Comparison of ENCODE assay signal across 8 cellular contexts in genomic region chr17:50903604-50904521, GRCh38. TPM values are rescaled to one million over a fixed set of nuclear protein-coding genes. Genes with fewer than 3 reads are reported as not detected.
DNase-seq lines count a peak whose midpoint lies in the region; ATAC-seq, FAIRE-seq and TF ChIP-seq lines count a peak whose summit lies in the region.

No MANE protein-coding gene starts in this region.

- H4K8ac ChIP-seq in H1 (ENCODE audit: extremely low read depth, insufficient read depth, low read length), result peak overlapping the region; percentile 73; the same call in 1 of the 2 replicates

- H3K4me3 Mint-ChIP-seq in GM23338, result no peak overlapping the region

- FAIRE-seq in H1 (lab: Jason Lieb, UNC), result no peak

- 87% methylated on average over 10 of the region's 10 CpGs; no CpG with 5 or more reads in 1 of the 2 experiments for WGBS in H1 (ENCODE audit: extremely low coverage in 1 of 2, insufficient coverage in 1 of 2, insufficient read length in 1 of 2, insufficient replicate concordance in 2 of 2, low coverage in 1 of 2, low lambda C conversion rate in 2 of 2, missing lambda C conversion rate in 1 of 2), 2 experiments
- 58 to 75% (median 59%) methylated on average over 10 of the region's 10 CpGs for WGBS in psoas muscle, 3 donors

- no peak overlapping the region for H2AK5ac ChIP-seq in H1 (ENCODE audit: low read depth, low read length)

- H3F3A ChIP-seq in GM23338 (replicated peaks; ENCODE audit: low read depth), result 0 out of 2 replicates have a peak, but pooled peaks cover 3% of the 10 kb centered on the region

- H2BK12ac ChIP-seq in H1 (ENCODE audit: low read depth, low read length), result no peak overlapping the region

- H3K4me1 ChIP-seq in GM23338 (ENCODE audit: insufficient read depth) (peaks cover 36% of the 10 kb centered on the region), SJCRH30 (peaks cover 34% of the 10 kb centered on the region), H1 (replicated peaks in 1 of 4; ENCODE audit: control insufficient read depth in 3 of 4, insufficient read depth in 4 of 4, low read length in 3 of 4) (peaks cover 10 to 33% (median 23%) of the 10 kb centered on the region in 4 experiments), psoas muscle (peaks cover 30% of the 10 kb centered on the region)

- TF ChIP-seq EP300 in H1 (IDR thresholded peaks at IDR 0.05; ENCODE audit: borderline replicate concordance in 1 of 2, low read depth in 2 of 2, low read length in 2 of 2), result no peak

- no peaks in the 10 kb centered on the region for H3K9me3 Mint-ChIP-seq in GM23338

- H3K36me3 ChIP-seq in GM23338 (ENCODE audit: insufficient read depth) (no peaks in the 10 kb centered on the region), SJCRH30 (no peaks in the 10 kb centered on the region), H1 (ENCODE audit: control insufficient read depth in 2 of 4, insufficient read depth in 4 of 4, low read length in 3 of 4) (no peaks in the 10 kb centered on the region), psoas muscle (ENCODE audit: insufficient read depth in 1 of 2, low read depth in 1 of 2) (no peaks in the 10 kb centered on the region)

- H2BK120ac ChIP-seq in H1 (replicated peaks; ENCODE audit: low read depth, low read length), result no peak overlapping the region

- H2AFZ ChIP-seq in GM23338 (peak overlapping the region; percentile 91), H1 (ENCODE audit: low read length) (0 out of 2 replicates have a peak overlapping the region, but pooled peaks have one; percentile 63)

- DNase-seq in GM23338 (ENCODE audit: low spot score) (no peak), SJCRH30 (peak in 1 of 2 experiments; percentile 29), H1 (ENCODE audit: low read depth in 1 of 2, low spot score in 2 of 2) (no peak), psoas muscle (no peak), midbrain (lab: John Stamatoyannopoulos, UW) (no peak), posterior vena cava (ENCODE audit: low spot score) (no peak), activated gamma-delta T cell treated with Interleukin-2 at 50 U/mL for 16 hours (no peak)

- no peaks in the 10 kb centered on the region for H3K79me2 ChIP-seq in GM23338 (replicated peaks; ENCODE audit: insufficient read depth)
- no peaks in the 10 kb centered on the region for H3K79me2 ChIP-seq in H1 (ENCODE audit: control insufficient read depth in 1 of 2, insufficient read depth in 2 of 2, low read length in 2 of 2)

- no peak overlapping the region for H3K23ac ChIP-seq in H1 (ENCODE audit: insufficient read length)

- H2BK15ac ChIP-seq in H1 (ENCODE audit: low read length), result no peak overlapping the region

- H3K36me3 Mint-ChIP-seq in GM23338 (ENCODE audit: low read depth), result no peaks in the 10 kb centered on the region

- POLR2A ChIA-PET in H1 (lab: Charles Lee; ENCODE audit: partially characterized antibody), result interaction anchor here (1.2 to 6.7 kb wide), 9 partner anchors 8 to 38 kb away, joined by 3 to 85 read pairs (median 6); partner anchors contain the start of gene TOB1

- no peak overlapping the region for H3K14ac ChIP-seq in H1 (ENCODE audit: insufficient read length)

- 0 out of 2 replicates have a peak overlapping the region, but pooled peaks have one; percentile 6 for H2BK5ac ChIP-seq in H1 (ENCODE audit: low read depth, low read length)

- H3K56ac ChIP-seq in H1 (replicated peaks; ENCODE audit: insufficient read length, low read depth, low read length), result no peak overlapping the region

- no peak overlapping the region for H4K5ac ChIP-seq in H1 (ENCODE audit: insufficient read length, low read depth, low read length)

- no peak overlapping the region for H3K9ac ChIP-seq in H1 (replicated peaks in 1 of 4; ENCODE audit: extremely low read depth in 1 of 4, low read depth in 3 of 4, low read length in 3 of 4)

- peak overlapping the region; percentile 25; the same call in 1 of the 2 replicates for H3K18ac ChIP-seq in H1 (ENCODE audit: extremely low read depth, low read length)

- no peak for TF ChIP-seq RAD21 in H1 (IDR thresholded peaks at IDR 0.05 in 1 of 2, conservative IDR thresholded peaks at IDR 0.05 in 1 of 2; ENCODE audit: low read depth in 2 of 2, low read length in 2 of 2)

- peaks cover 8% of the 10 kb centered on the region; the same call in 1 of the 2 replicates for H3K9me2 ChIP-seq in GM23338 (ENCODE audit: insufficient read depth)

- H3K9me3 ChIP-seq in SJCRH30 (replicated peaks) (no peaks in the 10 kb centered on the region), H1 (ENCODE audit: insufficient read depth in 2 of 2, low read depth in 1 of 2, low read length in 1 of 2) (no peaks in the 10 kb centered on the region), psoas muscle (no peaks in the 10 kb centered on the region)

- H3K27ac ChIP-seq in GM23338 (ENCODE audit: low read depth), result no peak overlapping the region
- H3K27ac ChIP-seq in SJCRH30, result peak overlapping the region; percentile 61
- H3K27ac ChIP-seq in H1 (ENCODE audit: low read depth, low read length), result no peak overlapping the region
- peak overlapping the region; percentile 94 for H3K27ac ChIP-seq in psoas muscle

- TF ChIP-seq CTCF in GM23338 (conservative IDR thresholded peaks at IDR 0.05; ENCODE audit: low read depth in 2 of 2) (no peak), H1 (IDR thresholded peaks at IDR 0.05; ENCODE audit: control extremely low read depth in 1 of 3, insufficient read depth in 1 of 3, low read depth in 1 of 3, low read length in 3 of 3) (no peak), psoas muscle (IDR thresholded peaks at IDR 0.05) (no peak)

- peaks cover 11% of the 10 kb centered on the region for H3K27me3 Mint-ChIP-seq in GM23338 (ENCODE audit: insufficient read depth, low read depth, poor library complexity)

- CTCF ChIA-PET in H1 (lab: Charles Lee; ENCODE audit: partially characterized antibody), result interaction anchor here (1.0 to 3.5 kb wide), 11 partner anchors 8 to 121 kb away, joined by 3 to 16 read pairs (median 4); no protein-coding TSS in a partner anchor

- ATAC-seq in GM23338 (no peak), psoas muscle (peak; percentile 36 to 77 (median 62)), GM19467 (IDR thresholded peaks at IDR 0.05; ENCODE audit: unreplicated experiment) (no peak)

- no peaks in the 10 kb centered on the region for H4K20me1 ChIP-seq in GM23338 (replicated peaks; ENCODE audit: insufficient read depth)
- no peaks in the 10 kb centered on the region for H4K20me1 ChIP-seq in H1 (replicated peaks in 1 of 2; ENCODE audit: control insufficient read depth in 1 of 2, insufficient read depth in 2 of 2, low read length in 2 of 2)

- H3K4me3 ChIP-seq in GM23338 (no peak overlapping the region), SJCRH30 (peak overlapping the region; percentile 24), H1 (ENCODE audit: extremely low read depth in 1 of 4, insufficient read depth in 2 of 4, low read depth in 3 of 4, low read length in 4 of 4) (no peak overlapping the region), psoas muscle (peak overlapping the region; percentile 41)

- H3K27ac Mint-ChIP-seq in GM23338, result peak overlapping the region; percentile 50; the same call in 1 of the 2 replicates

- peak overlapping the region; percentile 48; the same call in 1 of the 2 replicates for H2BK20ac ChIP-seq in H1 (ENCODE audit: low read length)

- H3K79me1 ChIP-seq in H1 (ENCODE audit: low read depth, low read length), result no peaks in the 10 kb centered on the region

- intact Hi-C loops in psoas muscle (cut with DNase I) (loop anchor here (5.0 kb wide), 1 partner anchor 37 kb away; the partner anchor contains the start of gene TOB1 (in 2 of the 2)), posterior vena cava (cut with DNase I) (loop anchor here in 1 of 2 donors (2.0 to 5.0 kb wide), 2 partner anchors 37 to 65 kb away; partner anchors contain the start of gene TOB1)

- peak overlapping the region; percentile 7 for H4K91ac ChIP-seq in H1 (replicated peaks; ENCODE audit: insufficient read length, low read length)

- no peaks in the 10 kb centered on the region for H3K27me3 ChIP-seq in GM23338 (ENCODE audit: insufficient read depth)
- H3K27me3 ChIP-seq in SJCRH30, result no peaks in the 10 kb centered on the region
- H3K27me3 ChIP-seq in H1 (replicated peaks in 1 of 4; ENCODE audit: control insufficient read depth in 3 of 4, extremely low read depth in 1 of 4, insufficient read depth in 3 of 4, low read length in 3 of 4), result no peaks in the 10 kb centered on the region
- no peaks in the 10 kb centered on the region for H3K27me3 ChIP-seq in psoas muscle (ENCODE audit: insufficient read depth in 3 of 3, low read length in 2 of 3)

- no peak for TF ChIP-seq POLR2A in H1 (IDR thresholded peaks at IDR 0.05; ENCODE audit: control extremely low read depth in 1 of 2, low read depth in 2 of 2, low read length in 2 of 2)

- H3K23me2 ChIP-seq in H1 (ENCODE audit: low read depth, low read length), result no peaks in the 10 kb centered on the region

- peaks cover 49% of the 10 kb centered on the region for H3K4me1 Mint-ChIP-seq in GM23338

- H3K4me2 ChIP-seq in GM23338, result 0 out of 2 replicates have a peak overlapping the region, but pooled peaks have one; percentile 57
- H3K4me2 ChIP-seq in H1 (ENCODE audit: insufficient read depth in 1 of 2, low read depth in 2 of 2, low read length in 2 of 2), result 0 out of 4 replicates have a peak overlapping the region, but pooled peaks of 1 of the 2 experiments have one; percentile 28

- no peak overlapping the region for H3K4ac ChIP-seq in H1 (replicated peaks; ENCODE audit: insufficient read length, low read depth, low read length)

TF ChIP-seq in GM23338, 12 proteins besides CTCF, POLR2A, EP300 and RAD21 (continues in another document):
- TF ChIP-seq ZNF114 (CRISPR knock-in tag; IDR thresholded peaks at IDR 0.05) (no peak), JUNB (IDR thresholded peaks at IDR 0.05; ENCODE audit: unreplicated experiment) (no peak), STAT1 (IDR thresholded peaks at IDR 0.05; ENCODE audit: unreplicated experiment) (no peak)

TF ChIP-seq in H1, 55 proteins besides CTCF, POLR2A, EP300 and RAD21 (continues in another document):
- TF ChIP-seq SP1 (IDR thresholded peaks at IDR 0.05; ENCODE audit: low read depth, low read length) (no peak), EGR1 (IDR thresholded peaks at IDR 0.05; ENCODE audit: borderline replicate concordance, low read depth, low read length) (no peak), SUZ12 (IDR thresholded peaks at IDR 0.05; ENCODE audit: low read length) (no peak)

RNA-seq across cellular contexts. Expression of gene TOB1, which starts 37.7 kb away (rescaled TPM):
- total RNA-seq in GM23338 (2014; rRNA removed; shearing (Covaris generic)), result 12.1 and 15.3 TPM in 2 replicates
- polyA plus RNA-seq in GM23338 (2016; fragmentation: Nextera tagmentation; extraction: Ambion mirVana) (41.2 and 46.9 TPM in 2 replicates), H1 (2011; rRNA removed) (9.7 and 14.4 TPM in 2 replicates), psoas muscle (10 to 100 TPM; 12.8 to 40.9 (median 21.4) TPM)
- total RNA-seq in SJCRH30 (2014; rRNA removed; shearing (Covaris generic)), result 10.8 and 12.4 TPM in 2 replicates
- 20.8 and 26.7 TPM in 2 replicates for total RNA-seq in H1 (2021; fragmentation: NEBNext Ultra II Directional; extraction: Animal tissue kit (Norgen Biotek cat#: 25700))
- polyA plus RNA-seq in H1 (2011; cell fraction: cytosol; rRNA removed), result 12.0 TPM
- polyA plus RNA-seq in H1 (2011; cell fraction: nucleus; rRNA removed), result 17.7 TPM
- 24.8 to 32.2 TPM (median 27.7 TPM) in 4 replicates for polyA plus RNA-seq in H1 (2012, experiment 1 of 2)
- 5.9 TPM for polyA plus RNA-seq in H1 (2012, experiment 2 of 2)
- polyA plus RNA-seq in H1 (2013, experiment 1 of 2), result 21.6 TPM
- polyA plus RNA-seq in H1 (2013, experiment 2 of 2), result 22.3 TPM
- polyA minus RNA-seq in H1 (2011; rRNA and poly(A)+ RNA removed), result 22.6 and 27.7 TPM in 2 replicates
- 22.5 TPM for polyA minus RNA-seq in H1 (2011; cell fraction: cytosol; rRNA and poly(A)+ RNA removed)
- polyA minus RNA-seq in H1 (2011; cell fraction: nucleus; rRNA and poly(A)+ RNA removed), result 52.2 TPM
- total RNA-seq in psoas muscle (100 to 1,000 TPM in 3 of 4 donors, 10 to 100 TPM in 1; 74.9 to 155 (median 102) TPM), posterior vena cava (10 to 100 TPM; 48.9 to 59.1 TPM)

Comparison
In these comparisons a context has a peak if more than half of its experiments do, and no peak if none do; other contexts are left out.
1. ATAC-seq: peak in psoas muscle (4 of 4); none in GM23338 (single experiment) and GM19467 (single experiment).
2. H3K27ac ChIP-seq: peak in SJCRH30 (single experiment) and psoas muscle (single experiment); none in GM23338 (single experiment) and H1 (single experiment).
3. H3K4me3 ChIP-seq: peak in SJCRH30 (single experiment) and psoas muscle (single experiment); none in GM23338 (single experiment) and H1 (0 of 4).